Comparison of ENCODE assay signal across 15 cellular contexts in genomic region chrX:13109811-13110210, GRCh38.
DNase-seq lines count a peak whose midpoint lies in the region; ATAC-seq, FAIRE-seq and TF ChIP-seq lines count a peak whose summit lies in the region.
"Had no signal": no experiment of that assay in that cellular context is flagged by ENCODE, and none has a peak within 500 bp of the region (broad histone marks: within the 10 kb centered on the region; RNA-seq: fewer than 3 reads in every experiment).

No MANE protein-coding gene starts in this region.

- POLR2A ChIA-PET in PC-9 (lab: Charles Lee; ENCODE audit: unreplicated experiment) = no interaction called here
- POLR2A ChIA-PET in CD8-positive, alpha-beta memory T cell (lab: Charles Lee) = no interaction called here

- no peak overlapping the region for H2AFZ ChIP-seq in PC-9

- H3K36me3 ChIP-seq in PC-9 (ENCODE audit: low read depth) (no peaks in the 10 kb centered on the region), bronchial epithelial cell (ENCODE audit: control insufficient read depth, insufficient read depth, low read length) (no peaks in the 10 kb centered on the region), spleen (no peaks in the 10 kb centered on the region)
- H3K36me3 ChIP-seq in CD8-positive, alpha-beta memory T cell (ENCODE audit: insufficient read depth, low read length) = no peaks in the 10 kb centered on the region

- DNase-seq in PC-9 (no peak), bronchial epithelial cell (ENCODE audit: low read depth) (peak; percentile 40), iris pigment epithelial cell (ENCODE audit: low read depth) (peak; percentile 94), spleen (no peak), DMS53 treated with DMSO at 0.1 percent for 48 hours (lab: John Stamatoyannopoulos, UW; ENCODE audit: unreplicated experiment) (no peak), endothelial cell (ENCODE audit: low spot score) (no peak)
- no peak for DNase-seq in CD8-positive, alpha-beta memory T cell
- DNase-seq: activated CD4-positive, alpha-beta memory T cell treated with anti-CD3 and anti-CD28 coated beads for 36 hours; activated naive CD4-positive, alpha-beta T cell; CD4-positive, alpha-beta T cell; hippocampal formation; NCI-H2171 treated with DMSO at 0.1 percent for 48 hours; T-helper 9 cell had no signal

- H3K4me3 Mint-ChIP-seq in CD8-positive, alpha-beta memory T cell = no peak overlapping the region
- no peak overlapping the region for H3K4me3 Mint-ChIP-seq in endothelial cell (ENCODE audit: unreplicated experiment)
- H3K4me3 Mint-ChIP-seq: activated CD4-positive, alpha-beta memory T cell treated with anti-CD3 and anti-CD28 coated beads for 36 hours; CD4-positive, alpha-beta T cell; memory B cell had no signal

- TF ChIP-seq CTCF in PC-9 (conservative IDR thresholded peaks at IDR 0.05) = no peak
- no peak for TF ChIP-seq CTCF in bronchial epithelial cell (IDR thresholded peaks at IDR 0.05; ENCODE audit: insufficient read depth, low read length, severe bottlenecking)
- TF ChIP-seq CTCF in spleen (IDR thresholded peaks at IDR 0.05 in 8 of 11, conservative IDR thresholded peaks at IDR 0.05 in 3 of 11) = no peak
- no peak for TF ChIP-seq CTCF in endothelial cell (IDR thresholded peaks at IDR 0.05; ENCODE audit: unreplicated experiment)

- CTCF ChIA-PET in PC-9 (lab: Charles Lee) = no interaction called here
- CTCF ChIA-PET in CD8-positive, alpha-beta memory T cell (lab: Charles Lee) = no interaction called here

- H3K4me1 ChIP-seq in PC-9 (replicated peaks; ENCODE audit: insufficient read depth) (peaks cover 24% of the 10 kb centered on the region), spleen (peaks cover 0 to 5% (median 0%) of the 10 kb centered on the region in 6 donors)
- no peaks in the 10 kb centered on the region for H3K4me1 ChIP-seq in CD8-positive, alpha-beta memory T cell (ENCODE audit: insufficient read depth, low read length)

- peak overlapping the region; percentile 55 for H3K4me2 ChIP-seq in PC-9

- no peak for ATAC-seq in HG02610 (IDR thresholded peaks at IDR 0.05; ENCODE audit: unreplicated experiment)

- H3K27ac Mint-ChIP-seq in CD8-positive, alpha-beta memory T cell = no peak overlapping the region
- H3K27ac Mint-ChIP-seq in endothelial cell (ENCODE audit: unreplicated experiment) = no peak overlapping the region
- H3K27ac Mint-ChIP-seq: activated CD4-positive, alpha-beta memory T cell treated with anti-CD3 and anti-CD28 coated beads for 36 hours; CD4-positive, alpha-beta T cell; memory B cell had no signal

- FAIRE-seq in bronchial epithelial cell (lab: Jason Lieb, UNC) = no peak

- H3K4me3 ChIP-seq in PC-9 = no peak overlapping the region
- H3K4me3 ChIP-seq in bronchial epithelial cell (ENCODE audit: low read depth, low read length) = no peak overlapping the region
- no peak overlapping the region for H3K4me3 ChIP-seq in spleen
- no peak overlapping the region for H3K4me3 ChIP-seq in CD8-positive, alpha-beta memory T cell (ENCODE audit: low read length)

- H3K27me3 Mint-ChIP-seq in CD8-positive, alpha-beta memory T cell = peaks cover 0 to 15% of the 10 kb centered on the region in 2 donors
- peaks cover 1% of the 10 kb centered on the region for H3K27me3 Mint-ChIP-seq in endothelial cell (ENCODE audit: unreplicated experiment)
- H3K27me3 Mint-ChIP-seq: activated CD4-positive, alpha-beta memory T cell treated with anti-CD3 and anti-CD28 coated beads for 36 hours; CD4-positive, alpha-beta T cell; memory B cell had no signal

- peaks cover 0 to 3% (median 0%) of the 10 kb centered on the region in 3 donors for H3K36me3 Mint-ChIP-seq in CD8-positive, alpha-beta memory T cell
- H3K36me3 Mint-ChIP-seq in endothelial cell (ENCODE audit: low read depth, unreplicated experiment) = no peaks in the 10 kb centered on the region
- H3K36me3 Mint-ChIP-seq: activated CD4-positive, alpha-beta memory T cell treated with anti-CD3 and anti-CD28 coated beads for 36 hours had no signal

- H3K27ac ChIP-seq in PC-9 (peak overlapping the region; percentile 91), spleen (peak overlapping the region in 7 of 8 donors; percentile 53 to 73 (median 64))
- H3K27ac ChIP-seq in CD8-positive, alpha-beta memory T cell (ENCODE audit: low read depth, low read length) = no peak overlapping the region

- no peaks in the 10 kb centered on the region for H4K20me1 ChIP-seq in PC-9 (ENCODE audit: insufficient read depth)

- peaks cover 19% of the 10 kb centered on the region for H3F3A ChIP-seq in PC-9 (ENCODE audit: insufficient read depth, low read depth)

- H3K4me1 Mint-ChIP-seq in CD8-positive, alpha-beta memory T cell = peaks cover 0 to 5% (median 0%) of the 10 kb centered on the region in 3 donors
- no peaks in the 10 kb centered on the region for H3K4me1 Mint-ChIP-seq in endothelial cell (ENCODE audit: unreplicated experiment)

- no peaks in the 10 kb centered on the region for H3K27me3 ChIP-seq in PC-9 (ENCODE audit: insufficient read depth, low read depth)
- no peaks in the 10 kb centered on the region for H3K27me3 ChIP-seq in bronchial epithelial cell (ENCODE audit: control insufficient read depth, insufficient read depth, low read length)
- H3K27me3 ChIP-seq in spleen (replicated peaks in 1 of 7) = no peaks in the 10 kb centered on the region
- H3K27me3 ChIP-seq in CD8-positive, alpha-beta memory T cell (ENCODE audit: insufficient read depth, low read length, poor library complexity, severe bottlenecking) = no peaks in the 10 kb centered on the region

- H3K9me3 ChIP-seq in PC-9 (ENCODE audit: insufficient read depth, low read depth) = no peaks in the 10 kb centered on the region
- H3K9me3 ChIP-seq in spleen = peaks cover 0 to 5% (median 0%) of the 10 kb centered on the region in 8 donors
- H3K9me3 ChIP-seq in CD8-positive, alpha-beta memory T cell (ENCODE audit: low read length) = no peaks in the 10 kb centered on the region

- intact Hi-C loops in PC-9 (cut with micrococcal nuclease; ENCODE audit: unreplicated experiment) = loop anchor here (1.0 kb wide), 1 partner anchor 51 kb away; no protein-coding TSS in a partner anchor
- intact Hi-C loops in spleen (cut with DNase I; ENCODE audit: low total_unique reads) = no loop called here

- WGBS in spleen, 5 donors = 64 to 94% (median 81%) methylated on average over 5 of the region's 5 CpGs

- no peak for TF ChIP-seq POLR2A in spleen (IDR thresholded peaks at IDR 0.05)

- H3K9me3 Mint-ChIP-seq in CD8-positive, alpha-beta memory T cell = peaks cover 0 to 2% (median 0%) of the 10 kb centered on the region in 5 donors
- H3K9me3 Mint-ChIP-seq in endothelial cell (ENCODE audit: unreplicated experiment) = no peaks in the 10 kb centered on the region
- H3K9me3 Mint-ChIP-seq: activated CD4-positive, alpha-beta memory T cell treated with anti-CD3 and anti-CD28 coated beads for 36 hours; CD4-positive, alpha-beta T cell had no signal

- H3K79me2 ChIP-seq in PC-9 (ENCODE audit: low read depth) = no peaks in the 10 kb centered on the region

- H3K9me2 ChIP-seq in PC-9 (ENCODE audit: insufficient read depth) = no peaks in the 10 kb centered on the region

- no TSS peak for BruUV-seq in PC-9 (replicated peaks; lab: Mats Ljungman, UMichigan)

Comparison
In these comparisons a context has a peak if more than half of its experiments do, and no peak if none do; other contexts are left out.
1. DNase-seq: peak in bronchial epithelial cell (single experiment) and iris pigment epithelial cell (single experiment); none in PC-9 (0 of 2), spleen (single experiment), DMS53 treated with DMSO at 0.1 percent for 48 hours (single experiment), CD8-positive, alpha-beta memory T cell (0 of 5) and endothelial cell (single experiment).